In genomic region chr20:4444404-4444803, GRCh38 we compare ENCODE assay signal across 14 cellular contexts.
A peak's percentile ranks its signal among the peaks of the same experiment; 100 is the strongest.
DNase-seq lines count a peak whose midpoint lies in the region; ATAC-seq and TF ChIP-seq lines count a peak whose summit lies in the region.
"Had no signal": no experiment of that assay in that cellular context is flagged by ENCODE, and none has a peak within 500 bp of the region (broad histone marks: within the 10 kb centered on the region; RNA-seq: fewer than 3 reads in every experiment).

No MANE protein-coding gene starts in this region.

- DNase-seq in GM04503 (ENCODE audit: low read depth) = peak; percentile 83
- peak; percentile 36 for DNase-seq in fibroblast of mammary gland (ENCODE audit: low read depth)
- peak; percentile 47 for DNase-seq in stromal cell of bone marrow (ENCODE audit: low read depth)
- no peak for DNase-seq in NCI-H2029 (lab: John Stamatoyannopoulos, UW)
- no peak for DNase-seq in psoas muscle
- DNase-seq: adrenal gland; left cardiac atrium; NCI-H1436 treated with DMSO at 0.1 percent for 48 hours; nucleus accumbens; stimulated activated CD4-positive, alpha-beta T cell treated with anti-CD3 and anti-CD28 coated beads, Interleukin-2, amount 100 ng/mL, for 48 hours had no signal

- ATAC-seq in SK-N-SH treated with all-trans-retinoic acid at 6 μM for 48 hours (peak; percentile 59; the same call in 2 of the 3 replicates), HG02763 (IDR thresholded peaks at IDR 0.05; ENCODE audit: unreplicated experiment) (no peak), GM21515 (IDR thresholded peaks at IDR 0.05; ENCODE audit: unreplicated experiment) (no peak), psoas muscle (no peak)
- ATAC-seq: left cardiac atrium had no signal

- H3K27me3 ChIP-seq in psoas muscle (ENCODE audit: insufficient read depth in 3 of 3, low read length in 2 of 3) = peaks cover 0 to 5% (median 0%) of the 10 kb centered on the region in 3 donors
- H3K27me3 ChIP-seq: BLaER1 had no signal

- TF ChIP-seq CTCF in fibroblast of mammary gland (conservative IDR thresholded peaks at IDR 0.05; ENCODE audit: control insufficient read depth, insufficient read depth, low read depth, low read length) (no peak), psoas muscle (IDR thresholded peaks at IDR 0.05) (no peak)

- no peak overlapping the region for H3K4me3 ChIP-seq in fibroblast of mammary gland (ENCODE audit: control insufficient read depth, low read depth, low read length)
- H3K4me3 ChIP-seq in psoas muscle = no peak overlapping the region
- H3K4me3 ChIP-seq: adrenal gland, BLaER1 had no signal

- intact Hi-C loops in psoas muscle (cut with DNase I) = no loop called here

- H3K4me1 ChIP-seq in psoas muscle = no peaks in the 10 kb centered on the region
- H3K4me1 ChIP-seq: adrenal gland, BLaER1 had no signal

- no peak overlapping the region for H3K27ac ChIP-seq in psoas muscle
- H3K27ac ChIP-seq: adrenal gland, BLaER1 had no signal

- H3K36me3 ChIP-seq in psoas muscle (ENCODE audit: insufficient read depth in 1 of 2, low read depth in 1 of 2) = no peaks in the 10 kb centered on the region
- H3K36me3 ChIP-seq: adrenal gland, BLaER1 had no signal

- no peaks in the 10 kb centered on the region for H3K9me3 ChIP-seq in psoas muscle

- WGBS in psoas muscle, 3 donors = 76 to 91% (median 89%) methylated on average over 2 of the region's 2 CpGs

TF ChIP-seq in SK-N-SH treated with all-trans-retinoic acid at 6 μM for 48 hours, 23 proteins besides CTCF, POLR2A, EP300 and RAD21:
- TF ChIP-seq RARB (CRISPR knock-in tag; IDR thresholded peaks at IDR 0.05) = no peak
- no peak for TF ChIP-seq TCF4 (CRISPR knock-in tag; IDR thresholded peaks at IDR 0.05; ENCODE audit: borderline replicate concordance)
- TF ChIP-seq ZNF565 (CRISPR knock-in tag; conservative IDR thresholded peaks at IDR 0.05; ENCODE audit: low read depth) = no peak
- TF ChIP-seq, protein P1, sequence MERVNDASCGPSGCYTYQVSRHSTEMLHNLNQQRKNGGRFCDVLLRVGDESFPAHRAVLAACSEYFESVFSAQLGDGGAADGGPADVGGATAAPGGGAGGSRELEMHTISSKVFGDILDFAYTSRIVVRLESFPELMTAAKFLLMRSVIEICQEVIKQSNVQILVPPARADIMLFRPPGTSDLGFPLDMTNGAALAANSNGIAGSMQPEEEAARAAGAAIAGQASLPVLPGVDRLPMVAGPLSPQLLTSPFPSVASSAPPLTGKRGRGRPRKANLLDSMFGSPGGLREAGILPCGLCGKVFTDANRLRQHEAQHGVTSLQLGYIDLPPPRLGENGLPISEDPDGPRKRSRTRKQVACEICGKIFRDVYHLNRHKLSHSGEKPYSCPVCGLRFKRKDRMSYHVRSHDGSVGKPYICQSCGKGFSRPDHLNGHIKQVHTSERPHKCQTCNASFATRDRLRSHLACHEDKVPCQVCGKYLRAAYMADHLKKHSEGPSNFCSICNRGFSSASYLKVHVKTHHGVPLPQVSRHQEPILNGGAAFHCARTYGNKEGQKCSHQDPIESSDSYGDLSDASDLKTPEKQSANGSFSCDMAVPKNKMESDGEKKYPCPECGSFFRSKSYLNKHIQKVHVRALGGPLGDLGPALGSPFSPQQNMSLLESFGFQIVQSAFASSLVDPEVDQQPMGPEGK (CRISPR knock-in tag; IDR thresholded peaks at IDR 0.05; ENCODE audit: borderline replicate concordance) = no peak
- no peak for TF ChIP-seq ZFP3 (CRISPR knock-in tag; IDR thresholded peaks at IDR 0.05)
- TF ChIP-seq, protein P2, sequence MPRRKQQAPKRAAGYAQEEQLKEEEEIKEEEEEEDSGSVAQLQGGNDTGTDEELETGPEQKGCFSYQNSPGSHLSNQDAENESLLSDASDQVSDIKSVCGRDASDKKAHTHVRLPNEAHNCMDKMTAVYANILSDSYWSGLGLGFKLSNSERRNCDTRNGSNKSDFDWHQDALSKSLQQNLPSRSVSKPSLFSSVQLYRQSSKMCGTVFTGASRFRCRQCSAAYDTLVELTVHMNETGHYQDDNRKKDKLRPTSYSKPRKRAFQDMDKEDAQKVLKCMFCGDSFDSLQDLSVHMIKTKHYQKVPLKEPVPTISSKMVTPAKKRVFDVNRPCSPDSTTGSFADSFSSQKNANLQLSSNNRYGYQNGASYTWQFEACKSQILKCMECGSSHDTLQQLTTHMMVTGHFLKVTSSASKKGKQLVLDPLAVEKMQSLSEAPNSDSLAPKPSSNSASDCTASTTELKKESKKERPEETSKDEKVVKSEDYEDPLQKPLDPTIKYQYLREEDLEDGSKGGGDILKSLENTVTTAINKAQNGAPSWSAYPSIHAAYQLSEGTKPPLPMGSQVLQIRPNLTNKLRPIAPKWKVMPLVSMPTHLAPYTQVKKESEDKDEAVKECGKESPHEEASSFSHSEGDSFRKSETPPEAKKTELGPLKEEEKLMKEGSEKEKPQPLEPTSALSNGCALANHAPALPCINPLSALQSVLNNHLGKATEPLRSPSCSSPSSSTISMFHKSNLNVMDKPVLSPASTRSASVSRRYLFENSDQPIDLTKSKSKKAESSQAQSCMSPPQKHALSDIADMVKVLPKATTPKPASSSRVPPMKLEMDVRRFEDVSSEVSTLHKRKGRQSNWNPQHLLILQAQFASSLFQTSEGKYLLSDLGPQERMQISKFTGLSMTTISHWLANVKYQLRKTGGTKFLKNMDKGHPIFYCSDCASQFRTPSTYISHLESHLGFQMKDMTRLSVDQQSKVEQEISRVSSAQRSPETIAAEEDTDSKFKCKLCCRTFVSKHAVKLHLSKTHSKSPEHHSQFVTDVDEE (CRISPR knock-in tag; IDR thresholded peaks at IDR 0.05) = no peak

Comparison
In these comparisons a context has a peak if more than half of its experiments do, and no peak if none do; other contexts are left out.
1. DNase-seq: peak in GM04503 (single experiment), fibroblast of mammary gland (single experiment) and stromal cell of bone marrow (single experiment); none in NCI-H2029 (single experiment) and psoas muscle (0 of 2).